ENCODE assay signal across 1 cellular context in genomic region chr15:28133281-28133680, GRCh38.
TF ChIP-seq lines count a peak whose summit lies in the region.

No MANE protein-coding gene starts in this region.

TF ChIP-seq in SK-N-SH treated with all-trans-retinoic acid at 6 μM for 48 hours, 23 proteins besides CTCF, POLR2A, EP300 and RAD21 (continued from another document):
- TF ChIP-seq CSRNP3 (CRISPR knock-in tag; IDR thresholded peaks at IDR 0.05) (no peak), CSDC2 (CRISPR knock-in tag; IDR thresholded peaks at IDR 0.05) (no peak), BACH2 (CRISPR knock-in tag; IDR thresholded peaks at IDR 0.05; ENCODE audit: borderline replicate concordance) (no peak)
